ENCODE assay signal across 18 cellular contexts in genomic region chr22:21949569-21949918, GRCh38. TPM values are rescaled to one million over a fixed set of nuclear protein-coding genes. Genes with fewer than 3 reads are reported as not detected.
DNase-seq lines count a peak whose midpoint lies in the region; ATAC-seq and TF ChIP-seq lines count a peak whose summit lies in the region.
"Had no signal": no experiment of that assay in that cellular context is flagged by ENCODE, and none has a peak within 500 bp of the region (broad histone marks: within the 10 kb centered on the region; RNA-seq: fewer than 3 reads in every experiment).

No MANE protein-coding gene starts in this region.

- H3K27ac Mint-ChIP-seq in dendritic cell treated with granulocyte-macrophage colony-stimulating factor and Interleukin-4, amounts not matched to agents 40 ng/mL and 50 ng/mL, for 4 days = peak overlapping the region; percentile 100
- H3K27ac Mint-ChIP-seq: activated CD8-positive, alpha-beta memory T cell treated with anti-CD3 and anti-CD28 coated beads, Interleukin-2, amount 10 ng/mL, durations not matched to agents 7 days and 5 days; activated naive CD8-positive, alpha-beta T cell treated with anti-CD3 and anti-CD28 coated beads, Interleukin-2, amount 50 U/mL, for 24 hours; endodermal cell had no signal

- peaks cover 66% of the 10 kb centered on the region for H3K36me3 Mint-ChIP-seq in dendritic cell treated with granulocyte-macrophage colony-stimulating factor and Interleukin-4, amounts not matched to agents 40 ng/mL and 50 ng/mL, for 4 days (ENCODE audit: low read depth)

- H3K4me2 ChIP-seq in BLaER1 = peak overlapping the region; percentile 97

- H3K4me1 ChIP-seq in BLaER1 (peaks cover 81% of the 10 kb centered on the region), lung (ENCODE audit: control insufficient read depth in 2 of 2, insufficient read depth in 2 of 2, low read length in 2 of 2) (peaks cover 0 to 22% of the 10 kb centered on the region in 2 donors), BE2C (0 out of 2 replicates have a peak, but pooled peaks cover 2% of the 10 kb centered on the region), mucosa of descending colon (ENCODE audit: low read depth) (peaks cover 8% of the 10 kb centered on the region)

- H3K27me3 ChIP-seq in BLaER1 = no peaks in the 10 kb centered on the region
- no peaks in the 10 kb centered on the region for H3K27me3 ChIP-seq in lung (ENCODE audit: control insufficient read depth, insufficient read depth)
- no peaks in the 10 kb centered on the region for H3K27me3 ChIP-seq in BE2C
- H3K27me3 ChIP-seq: body of pancreas had no signal

- H3K9ac ChIP-seq in BLaER1 = peak overlapping the region; percentile 67

- intact Hi-C loops in dendritic cell treated with granulocyte-macrophage colony-stimulating factor and Interleukin-4, amounts not matched to agents 40 ng/mL and 50 ng/mL, for 4 days (cut with micrococcal nuclease) = no loop called here
- intact Hi-C loops in mucosa of descending colon (cut with DNase I, micrococcal nuclease) = no loop called here

- H3K9me3 ChIP-seq in BLaER1 = no peaks in the 10 kb centered on the region
- no peaks in the 10 kb centered on the region for H3K9me3 ChIP-seq in lung (ENCODE audit: control insufficient read depth in 2 of 2, insufficient read depth in 1 of 2, low read length in 1 of 2)
- no peaks in the 10 kb centered on the region for H3K9me3 ChIP-seq in BE2C
- H3K9me3 ChIP-seq in mucosa of descending colon = no peaks in the 10 kb centered on the region
- H3K9me3 ChIP-seq: body of pancreas had no signal

- no peak for TF ChIP-seq CTCF in lung (IDR thresholded peaks at IDR 0.05; ENCODE audit: control extremely low read depth, extremely low read depth)
- no peak for TF ChIP-seq CTCF in BE2C (IDR thresholded peaks at IDR 0.05; ENCODE audit: low read depth, low read length)
- TF ChIP-seq CTCF in mucosa of descending colon (IDR thresholded peaks at IDR 0.05) = no peak

- H3K4me3 Mint-ChIP-seq in dendritic cell treated with granulocyte-macrophage colony-stimulating factor and Interleukin-4, amounts not matched to agents 40 ng/mL and 50 ng/mL, for 4 days = peak overlapping the region; percentile 35
- H3K4me3 Mint-ChIP-seq: activated CD8-positive, alpha-beta memory T cell treated with anti-CD3 and anti-CD28 coated beads, Interleukin-2, amount 10 ng/mL, durations not matched to agents 7 days and 5 days; activated naive CD8-positive, alpha-beta T cell treated with anti-CD3 and anti-CD28 coated beads, Interleukin-2, amount 50 U/mL, for 24 hours; CD4-positive, alpha-beta memory T cell; endodermal cell had no signal

- ATAC-seq in lung (ENCODE audit: insufficient read depth, low FRiP score) = no peak
- no peak for ATAC-seq in mucosa of descending colon
- ATAC-seq: activated CD8-positive, alpha-beta memory T cell treated with anti-CD3 and anti-CD28 coated beads, Interleukin-2, amount 10 ng/mL, durations not matched to agents 7 days and 5 days; activated naive CD8-positive, alpha-beta T cell treated with anti-CD3 and anti-CD28 coated beads, Interleukin-2, amount 50 U/mL, for 24 hours; body of pancreas had no signal

- H4K20me1 ChIP-seq in BLaER1 = no peaks in the 10 kb centered on the region; the same call in 1 of the 2 replicates

- no peaks in the 10 kb centered on the region for H3K9me3 Mint-ChIP-seq in dendritic cell treated with granulocyte-macrophage colony-stimulating factor and Interleukin-4, amounts not matched to agents 40 ng/mL and 50 ng/mL, for 4 days
- H3K9me3 Mint-ChIP-seq: activated naive CD8-positive, alpha-beta T cell treated with anti-CD3 and anti-CD28 coated beads, Interleukin-2, amount 50 U/mL, for 24 hours; CD4-positive, alpha-beta memory T cell; endodermal cell; nephron progenitor cell had no signal

- peak overlapping the region; percentile 74 for H3K27ac ChIP-seq in BLaER1
- peak overlapping the region; percentile 36 to 87 for H3K27ac ChIP-seq in lung (ENCODE audit: low read depth in 1 of 2, low read length in 1 of 2)
- peak overlapping the region in 14 of 21 experiments; percentile 3 to 98 (median 59) for H3K27ac ChIP-seq in skin epidermis

- no peak for DNase-seq in lung (ENCODE audit: low spot score)
- DNase-seq in BE2C = no peak
- DNase-seq in activated T-cell treated with anti-CD3 and anti-CD28 coated beads, Interleukin-2, amount 50 U/mL, for 1 hour = no peak
- DNase-seq in mucosa of descending colon = no peak
- DNase-seq: activated CD4-positive, alpha-beta T cell treated with anti-CD3 and anti-CD28 coated beads for 4 hours; activated CD8-positive, alpha-beta memory T cell treated with anti-CD3 and anti-CD28 coated beads, Interleukin-2, amount 10 ng/mL, durations not matched to agents 7 days and 5 days; activated naive CD8-positive, alpha-beta T cell treated with anti-CD3 and anti-CD28 coated beads, Interleukin-2, amount 50 U/mL, for 24 hours; body of pancreas; CD4-positive, alpha-beta memory T cell; endodermal cell; NCI-H1417; NCI-H2171; NCI-H526 treated with DMSO at 0.1 percent for 48 hours; nephron progenitor cell; stimulated activated CD4-positive, alpha-beta T cell treated with anti-CD3 and anti-CD28 coated beads, Interleukin-12 subunit alpha, Interleukin-12 subunit beta, amount 100 ng/mL, for 4 hours had no signal

- H3K4me3 ChIP-seq in BLaER1 (no peak overlapping the region), lung (no peak overlapping the region), skin epidermis (no peak overlapping the region), BE2C (ENCODE audit: low read depth, low read length) (no peak overlapping the region), mucosa of descending colon (no peak overlapping the region)
- H3K4me3 ChIP-seq: body of pancreas had no signal

- no peaks in the 10 kb centered on the region for H3K27me3 Mint-ChIP-seq in dendritic cell treated with granulocyte-macrophage colony-stimulating factor and Interleukin-4, amounts not matched to agents 40 ng/mL and 50 ng/mL, for 4 days
- H3K27me3 Mint-ChIP-seq: activated naive CD8-positive, alpha-beta T cell treated with anti-CD3 and anti-CD28 coated beads, Interleukin-2, amount 50 U/mL, for 24 hours; CD4-positive, alpha-beta memory T cell had no signal

- peaks cover 78% of the 10 kb centered on the region for H3K4me1 Mint-ChIP-seq in dendritic cell treated with granulocyte-macrophage colony-stimulating factor and Interleukin-4, amounts not matched to agents 40 ng/mL and 50 ng/mL, for 4 days (ENCODE audit: low read depth)

- H3K36me3 ChIP-seq in BLaER1 (peaks cover 22% of the 10 kb centered on the region), lung (ENCODE audit: control insufficient read depth in 2 of 2, insufficient read depth in 2 of 2, low read length in 2 of 2) (peaks cover 0 to 11% of the 10 kb centered on the region in 2 donors), BE2C (peaks cover 9% of the 10 kb centered on the region), mucosa of descending colon (ENCODE audit: low read depth) (no peaks in the 10 kb centered on the region)

- WGBS in lung, 2 donors = 69 to 72% methylated on average over 8 of the region's 8 CpGs

RNA-seq across cellular contexts. Expression of gene PPM1F, which starts 3.1 kb away (rescaled TPM):
- total RNA-seq in lung = 10 to 100 TPM; 32.2 to 62.4 TPM
- polyA plus RNA-seq in lung = 10 to 100 TPM; 25.8 to 32.9 TPM
- polyA plus RNA-seq in BE2C (2012; ENCODE audit: insufficient read depth, insufficient read length, low read depth) = 41.0 TPM
- 10 to 100 TPM; 10.5 to 27.5 (median 14.8) TPM for total RNA-seq in mucosa of descending colon

RNA-seq across cellular contexts. Expression of gene TOP3B, which starts 33.0 kb away (rescaled TPM):
- total RNA-seq in lung (10 to 100 TPM; 30.5 to 34.2 TPM), mucosa of descending colon (10 to 100 TPM; 30.4 to 40.0 (median 38.3) TPM)
- 10 to 100 TPM; 11.9 to 15.5 TPM for polyA plus RNA-seq in lung
- polyA plus RNA-seq in BE2C (2012; ENCODE audit: insufficient read depth, insufficient read length, low read depth) = 50.9 TPM
